In genomic region chr18:38768504-38768903, GRCh38 we compare ENCODE assay signal across 11 cellular contexts.
"Had no signal": no experiment of that assay in that cellular context is flagged by ENCODE, and none has a peak within 500 bp of the region (broad histone marks: within the 10 kb centered on the region; RNA-seq: fewer than 3 reads in every experiment).

No MANE protein-coding gene starts in this region.

- H3K27ac ChIP-seq: GM23248 had no signal

- H3K4me2 ChIP-seq: GM23338 had no signal

- H3K9ac ChIP-seq: GM23248 had no signal

- H2AFZ ChIP-seq: GM23248, GM23338 had no signal

- H3K4me1 ChIP-seq: HAP-1 had no signal

- DNase-seq: GM23248, GOT3, H7, H9, HCEC 1CT, HFFc6 had no signal

- FAIRE-seq: H1, H54 had no signal

- H3K4me3 ChIP-seq: GM23248, GM23338, HAP-1 had no signal

- H3K36me3 ChIP-seq: HAP-1 had no signal

- H3K9me3 ChIP-seq: HAP-1 had no signal

- ATAC-seq: GM23338, HCT116 had no signal
